6 cellular contexts compared by ENCODE assay signal in the genomic region with DNA sequence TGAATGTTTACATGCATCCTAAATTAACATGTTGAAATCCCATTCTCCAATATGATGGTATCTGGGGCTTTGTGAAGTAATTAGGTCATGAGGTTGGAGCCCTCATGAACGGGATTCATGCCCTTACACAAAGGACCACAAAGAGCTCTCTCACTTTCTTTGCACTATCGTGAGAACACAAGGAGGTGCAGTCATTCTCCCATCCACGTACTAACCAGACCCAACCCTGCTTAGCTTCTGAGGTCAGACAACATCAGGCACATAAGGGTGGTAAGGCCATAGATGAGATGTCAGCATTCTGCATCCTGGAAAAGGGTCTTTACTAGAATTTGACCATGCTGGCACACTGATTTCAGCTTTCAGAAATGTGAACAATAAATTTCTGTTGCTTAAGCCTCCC.
"Had no signal": no experiment of that assay in that cellular context is flagged by ENCODE, and none has a peak within 500 bp of the region (broad histone marks: within the 10 kb centered on the region; RNA-seq: fewer than 3 reads in every experiment).

No MANE protein-coding gene starts in this region.

- DNase-seq: GM23248, H9, HCEC 1CT, IMR-90, KBM-7 had no signal

- H3K27ac ChIP-seq: GM23248 had no signal

- FAIRE-seq: HTR-8/SVneo had no signal

- H3K4me3 ChIP-seq: GM23248 had no signal

- H2AFZ ChIP-seq: GM23248 had no signal

- H3K9me3 Mint-ChIP-seq: H9 had no signal

- H3K27ac Mint-ChIP-seq: H9 had no signal

- H3K4me1 Mint-ChIP-seq: H9 had no signal

- H3K9ac ChIP-seq: GM23248 had no signal

- H3K4me3 Mint-ChIP-seq: H9 had no signal
